Comparison of ENCODE assay signal across 5 cellular contexts in the genomic region with DNA sequence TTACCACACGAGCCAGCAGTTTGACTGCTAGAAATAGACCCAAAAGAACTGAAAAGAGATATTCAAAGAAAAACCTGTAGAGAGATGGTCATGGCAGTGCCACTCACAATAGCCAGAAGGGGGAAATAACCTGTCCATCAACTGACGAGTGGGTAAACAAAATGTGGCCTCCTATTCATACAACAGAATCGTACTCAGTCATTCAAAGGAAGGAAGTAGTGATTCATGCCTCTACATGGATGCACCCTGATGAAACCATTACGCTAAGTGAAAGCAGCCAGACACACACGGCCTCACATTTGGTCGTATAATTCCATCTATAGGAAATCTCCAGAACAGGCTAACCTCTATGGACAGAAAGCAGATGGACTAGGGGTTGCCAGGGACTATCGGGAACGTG. TPM values are rescaled to one million over a fixed set of nuclear protein-coding genes. Genes with fewer than 3 reads are reported as not detected.
"Had no signal": no experiment of that assay in that cellular context is flagged by ENCODE, and none has a peak within 500 bp of the region (broad histone marks: within the 10 kb centered on the region; RNA-seq: fewer than 3 reads in every experiment).

No MANE protein-coding gene starts in this region.

RNA-seq across cellular contexts. Expression of gene SMIM9, which starts 49.6 kb away (rescaled TPM):
- total RNA-seq: GM23338, H1, H9, HT-29, IMR-90 had no signal
- polyA plus RNA-seq: GM23338, H1, IMR-90 had no signal
